8 cellular contexts compared by ENCODE assay signal in the genomic region with DNA sequence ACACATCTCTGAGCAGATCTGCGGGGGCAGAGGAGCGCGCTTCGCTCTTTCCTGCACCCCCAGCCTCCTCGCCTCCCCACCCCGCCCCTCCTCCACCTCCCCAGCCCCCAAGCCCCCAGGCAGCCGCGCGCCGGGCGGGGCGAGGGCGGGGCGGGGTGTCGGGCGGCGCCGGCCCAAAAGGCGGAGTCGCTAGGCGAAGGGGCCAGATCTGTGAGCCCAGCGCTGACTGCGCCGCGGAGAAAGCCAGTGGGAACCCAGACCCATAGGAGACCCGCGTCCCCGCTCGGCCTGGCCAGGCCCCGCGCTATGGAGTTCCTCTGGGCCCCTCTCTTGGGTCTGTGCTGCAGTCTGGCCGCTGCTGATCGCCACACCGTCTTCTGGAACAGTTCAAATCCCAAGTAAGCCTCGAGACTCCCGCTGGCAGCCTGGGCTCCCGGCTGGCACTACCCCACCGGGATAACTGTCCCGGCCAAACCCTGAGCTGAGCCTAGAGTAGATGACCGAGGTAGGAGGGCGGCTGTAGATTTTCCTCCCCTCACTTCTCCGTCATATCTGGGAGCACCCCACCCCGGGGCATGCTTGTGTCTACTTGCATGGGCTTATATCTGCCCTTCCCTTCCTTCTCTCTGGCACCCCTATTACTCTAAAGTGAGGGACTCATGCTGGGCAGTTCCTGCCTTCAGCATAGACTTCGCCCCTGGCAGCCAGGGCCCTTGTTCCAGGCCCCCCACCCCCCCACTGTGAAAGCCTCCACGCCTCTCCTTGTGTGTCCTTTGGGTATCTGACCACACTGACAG. TPM values are rescaled to one million over a fixed set of nuclear protein-coding genes. Genes with fewer than 3 reads are reported as not detected.
A peak's percentile ranks its signal among the peaks of the same experiment; 100 is the strongest.
DNase-seq lines count a peak whose midpoint lies in the region; ATAC-seq and TF ChIP-seq lines count a peak whose summit lies in the region.

A gene with protein sequence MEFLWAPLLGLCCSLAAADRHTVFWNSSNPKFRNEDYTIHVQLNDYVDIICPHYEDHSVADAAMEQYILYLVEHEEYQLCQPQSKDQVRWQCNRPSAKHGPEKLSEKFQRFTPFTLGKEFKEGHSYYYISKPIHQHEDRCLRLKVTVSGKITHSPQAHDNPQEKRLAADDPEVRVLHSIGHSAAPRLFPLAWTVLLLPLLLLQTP (plus strand): TSS at position 205 of the 797 bp plus-strand sequence. CDS start 102 bp downstream, at position 307.

- POLR2A ChIA-PET in CD8-positive, alpha-beta memory T cell (lab: Charles Lee), result no interaction called here
- POLR2A ChIA-PET in activated CD4-positive, alpha-beta memory T cell treated with anti-CD3 and anti-CD28 coated beads, Interleukin-2, amount 10 ng/mL, durations not matched to agents 7 days and 5 days (lab: Charles Lee), result interaction anchor here (1.3 to 1.6 kb wide), 3 partner anchors 12 to 45 kb away, joined by 4 to 5 read pairs (median 4); partner anchors contain the start of gene KRTCAP2

- H3K4me1 Mint-ChIP-seq in CD8-positive, alpha-beta memory T cell, result peaks cover 23 to 30% (median 23%) of the 10 kb centered on the region in 3 donors
- H3K4me1 Mint-ChIP-seq in activated CD4-positive, alpha-beta memory T cell treated with anti-CD3 and anti-CD28 coated beads, Interleukin-2, amount 10 ng/mL, durations not matched to agents 7 days and 5 days, result peaks cover 31% of the 10 kb centered on the region
- peaks cover 23 to 26% of the 10 kb centered on the region in 2 donors for H3K4me1 Mint-ChIP-seq in effector memory CD8-positive, alpha-beta T cell (ENCODE audit: low read depth in 2 of 2)

- no peaks in the 10 kb centered on the region for H3K9me3 ChIP-seq in CD8-positive, alpha-beta memory T cell (ENCODE audit: low read length)
- peaks cover 0 to 2% of the 10 kb centered on the region in 2 donors for H3K9me3 ChIP-seq in lung (ENCODE audit: control insufficient read depth in 2 of 2, insufficient read depth in 1 of 2, low read length in 1 of 2)

- H3K36me3 ChIP-seq in CD8-positive, alpha-beta memory T cell (ENCODE audit: insufficient read depth, low read length), result no peaks in the 10 kb centered on the region
- peaks cover 0 to 8% of the 10 kb centered on the region in 2 donors for H3K36me3 ChIP-seq in lung (ENCODE audit: control insufficient read depth in 2 of 2, insufficient read depth in 2 of 2, low read length in 2 of 2)

- H3K9me3 Mint-ChIP-seq in CD8-positive, alpha-beta memory T cell, result no peaks in the 10 kb centered on the region
- no peaks in the 10 kb centered on the region for H3K9me3 Mint-ChIP-seq in activated CD4-positive, alpha-beta memory T cell treated with anti-CD3 and anti-CD28 coated beads, Interleukin-2, amount 10 ng/mL, durations not matched to agents 7 days and 5 days
- no peaks in the 10 kb centered on the region for H3K9me3 Mint-ChIP-seq in effector memory CD8-positive, alpha-beta T cell

- H3K4me3 Mint-ChIP-seq in CD8-positive, alpha-beta memory T cell, result peak within 1 kb of the TSS; percentile 78 to 93 (median 89)
- H3K4me3 Mint-ChIP-seq in activated CD4-positive, alpha-beta memory T cell treated with anti-CD3 and anti-CD28 coated beads, Interleukin-2, amount 10 ng/mL, durations not matched to agents 7 days and 5 days, result peak within 1 kb of the TSS; percentile 66
- peak within 1 kb of the TSS; percentile 91 to 92 for H3K4me3 Mint-ChIP-seq in effector memory CD8-positive, alpha-beta T cell

- peak within 1 kb of the TSS in 6 of 8 donors; percentile 13 to 77 (median 68) for H3K27ac Mint-ChIP-seq in CD8-positive, alpha-beta memory T cell
- H3K27ac Mint-ChIP-seq in activated CD4-positive, alpha-beta memory T cell treated with anti-CD3 and anti-CD28 coated beads, Interleukin-2, amount 10 ng/mL, durations not matched to agents 7 days and 5 days, result no peak within 1 kb of the TSS
- H3K27ac Mint-ChIP-seq in effector memory CD8-positive, alpha-beta T cell, result peak within 1 kb of the TSS; percentile 4 to 64

- CTCF ChIA-PET in CD8-positive, alpha-beta memory T cell (lab: Charles Lee), result interaction anchor here (1.2 to 3.0 kb wide), 4 partner anchors 15 to 45 kb away, joined by 3 to 12 read pairs (median 4); partner anchors contain the start of gene KRTCAP2
- CTCF ChIA-PET in activated CD4-positive, alpha-beta memory T cell treated with anti-CD3 and anti-CD28 coated beads, Interleukin-2, amount 10 ng/mL, durations not matched to agents 7 days and 5 days (lab: Charles Lee), result interaction anchor here (0.6 to 1.4 kb wide), 2 partner anchors 45 to 114 kb away, joined by 3 read pairs; partner anchors contain the start of gene KRTCAP2

- H3K36me3 Mint-ChIP-seq in CD8-positive, alpha-beta memory T cell, result no peaks in the 10 kb centered on the region
- peaks cover 2% of the 10 kb centered on the region for H3K36me3 Mint-ChIP-seq in activated CD4-positive, alpha-beta memory T cell treated with anti-CD3 and anti-CD28 coated beads, Interleukin-2, amount 10 ng/mL, durations not matched to agents 7 days and 5 days (ENCODE audit: low read depth)
- peaks cover 7% of the 10 kb centered on the region for H3K36me3 Mint-ChIP-seq in effector memory CD8-positive, alpha-beta T cell (ENCODE audit: insufficient read depth)

- H3K27me3 ChIP-seq in CD8-positive, alpha-beta memory T cell (ENCODE audit: insufficient read depth, low read length, poor library complexity, severe bottlenecking), result no peaks in the 10 kb centered on the region
- H3K27me3 ChIP-seq in lung (ENCODE audit: control insufficient read depth, insufficient read depth), result no peaks in the 10 kb centered on the region

- H3K27me3 Mint-ChIP-seq in CD8-positive, alpha-beta memory T cell, result peaks cover 16 to 34% of the 10 kb centered on the region in 2 donors
- H3K27me3 Mint-ChIP-seq in activated CD4-positive, alpha-beta memory T cell treated with anti-CD3 and anti-CD28 coated beads, Interleukin-2, amount 10 ng/mL, durations not matched to agents 7 days and 5 days, result peaks cover 62% of the 10 kb centered on the region
- peaks cover 8 to 71% of the 10 kb centered on the region in 2 donors for H3K27me3 Mint-ChIP-seq in effector memory CD8-positive, alpha-beta T cell

- peak within 1 kb of the TSS; percentile 55 for H3K27ac ChIP-seq in CD8-positive, alpha-beta memory T cell (ENCODE audit: low read depth, low read length)
- H3K27ac ChIP-seq in lung (ENCODE audit: low read depth in 1 of 2, low read length in 1 of 2), result peak within 1 kb of the TSS; percentile 93

- peak; percentile 49 for ATAC-seq in effector memory CD8-positive, alpha-beta T cell (replicated peaks)
- ATAC-seq in lung (ENCODE audit: insufficient read depth, low FRiP score) (peak; percentile 63), GM21825 (IDR thresholded peaks at IDR 0.05; ENCODE audit: unreplicated experiment) (no peak)

- peak; percentile 22 to 63 (median 42) for DNase-seq in CD8-positive, alpha-beta memory T cell
- DNase-seq in LoVo (ENCODE audit: low spot score) (peak; percentile 54), lung (ENCODE audit: low spot score) (peak; percentile 77), GM19238 (ENCODE audit: insufficient read length, low spot score) (no peak)
- DNase-seq in activated CD4-positive, alpha-beta memory T cell treated with anti-CD3 and anti-CD28 coated beads, Interleukin-2, amount 10 ng/mL, durations not matched to agents 7 days and 5 days, result no peak
- peak in 2 of 3 experiments; percentile 14 to 33 for DNase-seq in effector memory CD8-positive, alpha-beta T cell
- peak; percentile 31 for DNase-seq in stimulated activated CD8-positive, alpha-beta memory T cell treated with anti-CD3 and anti-CD28 coated beads, Interleukin-4, amount 100 ng/mL, for 24 hours (ENCODE audit: low read depth)

- TF ChIP-seq CTCF in lung (IDR thresholded peaks at IDR 0.05; ENCODE audit: control extremely low read depth, extremely low read depth), result no peak

- 1% methylated on average over 45 of the region's 45 CpGs for WGBS in lung, 2 donors

- peak within 1 kb of the TSS; percentile 64 for H3K4me3 ChIP-seq in CD8-positive, alpha-beta memory T cell (ENCODE audit: low read length)
- peak within 1 kb of the TSS; percentile 67 for H3K4me3 ChIP-seq in lung

- peaks cover 34% of the 10 kb centered on the region for H3K4me1 ChIP-seq in CD8-positive, alpha-beta memory T cell (ENCODE audit: insufficient read depth, low read length)
- peaks cover 0 to 24% of the 10 kb centered on the region in 2 donors for H3K4me1 ChIP-seq in lung (ENCODE audit: control insufficient read depth in 2 of 2, insufficient read depth in 2 of 2, low read length in 2 of 2)

RNA-seq across cellular contexts. Expression of the gene that starts here (rescaled TPM):
- total RNA-seq in CD8-positive, alpha-beta memory T cell, result under 1 TPM; 0.16 to 0.31 TPM
- polyA plus RNA-seq in CD8-positive, alpha-beta memory T cell, result 1.3 TPM
- not detected for total RNA-seq in activated CD4-positive, alpha-beta memory T cell treated with anti-CD3 and anti-CD28 coated beads, Interleukin-2, amount 10 ng/mL, durations not matched to agents 7 days and 5 days
- total RNA-seq in lung, result 100 to 1,000 TPM; 111 to 202 TPM
- 100 to 1,000 TPM; 149 to 187 TPM for polyA plus RNA-seq in lung

Comparison
In these comparisons a context has a peak if more than half of its experiments do, and no peak if none do; other contexts are left out.
1. RNA of the gene that starts here (total RNA-seq): 111 to 202 TPM in lung; 0.16 to 0.31 TPM in CD8-positive, alpha-beta memory T cell and not detected in activated CD4-positive, alpha-beta memory T cell treated with anti-CD3 and anti-CD28 coated beads, Interleukin-2, amount 10 ng/mL, durations not matched to agents 7 days and 5 days; every median in the first group is over 10 times any median in the second.
2. RNA of the gene that starts here (polyA plus RNA-seq): 149 to 187 TPM in lung; 1.3 TPM in CD8-positive, alpha-beta memory T cell (single experiment); every median in the first group is over 10 times any median in the second.
3. DNase-seq: peak in CD8-positive, alpha-beta memory T cell (5 of 5), LoVo (single experiment), effector memory CD8-positive, alpha-beta T cell (2 of 3), lung (single experiment) and stimulated activated CD8-positive, alpha-beta memory T cell treated with anti-CD3 and anti-CD28 coated beads, Interleukin-4, amount 100 ng/mL, for 24 hours (single experiment); none in activated CD4-positive, alpha-beta memory T cell treated with anti-CD3 and anti-CD28 coated beads, Interleukin-2, amount 10 ng/mL, durations not matched to agents 7 days and 5 days (single experiment) and GM19238 (single experiment).
4. Peak in every context shown above with its lines, with median percentiles within 50 percentile points of each other: H3K4me3 Mint-ChIP-seq.